Comparison of ENCODE assay signal across 8 cellular contexts in the genomic region with DNA sequence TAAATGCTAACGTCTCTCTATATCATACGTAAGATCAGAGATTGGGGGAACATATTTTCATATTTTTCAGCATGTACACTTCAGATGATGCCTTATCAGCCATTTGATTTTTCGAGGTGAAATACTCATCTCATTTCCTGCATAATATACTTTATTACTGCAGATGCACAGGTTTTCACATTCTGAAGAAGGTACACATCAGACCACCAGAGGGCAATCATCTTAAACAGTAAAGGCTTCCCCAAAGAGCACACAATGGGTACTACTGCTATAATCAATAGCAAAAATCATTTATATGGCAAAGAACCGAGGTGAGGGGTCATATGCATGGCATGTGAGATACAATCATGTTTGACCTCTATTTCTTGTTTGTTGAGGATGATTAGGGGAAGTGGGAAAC.
DNase-seq lines count a peak whose midpoint lies in the region; ATAC-seq lines count a peak whose summit lies in the region.

No MANE protein-coding gene starts in this region.

- DNase-seq in NOMO-1 treated with DMSO at 0.1 percent for 48 hours (lab: John Stamatoyannopoulos, UW; ENCODE audit: unreplicated experiment) (peak; percentile 53), NOMO-1 treated with dmso at 0.1 percent for 144 hours (lab: John Stamatoyannopoulos, UW; ENCODE audit: unreplicated experiment) (no peak), RPMI7951 (ENCODE audit: low read depth) (peak; percentile 1), glomerular visceral epithelial cell (ENCODE audit: extremely low spot score) (peak; percentile 53), EL (no peak)
- DNase-seq in stimulated activated CD4-positive, alpha-beta T cell treated with anti-CD3 and anti-CD28 coated beads, Interleukin-4, amount 100 ng/mL, for 24 hours, result no peak
- DNase-seq in activated T-cell treated with anti-CD3 and anti-CD28 coated beads, Interleukin-2, amount 50 U/mL, for 4 hours, result no peak

- no peaks in the 10 kb centered on the region for H3K9me3 Mint-ChIP-seq in activated T-cell treated with anti-CD3 and anti-CD28 coated beads, Interleukin-2, amount 50 U/mL, for 4 hours

- no peaks in the 10 kb centered on the region for H3K4me1 Mint-ChIP-seq in activated T-cell treated with anti-CD3 and anti-CD28 coated beads, Interleukin-2, amount 50 U/mL, for 4 hours (ENCODE audit: low read depth)

- ATAC-seq in HG03103 (IDR thresholded peaks at IDR 0.05; ENCODE audit: low read depth, unreplicated experiment), result peak; percentile 76
- ATAC-seq in activated T-cell treated with anti-CD3 and anti-CD28 coated beads, Interleukin-2, amount 50 U/mL, for 4 hours, result no peak

- no peaks in the 10 kb centered on the region for H3K36me3 Mint-ChIP-seq in activated T-cell treated with anti-CD3 and anti-CD28 coated beads, Interleukin-2, amount 50 U/mL, for 4 hours (ENCODE audit: insufficient read depth)

- no peak overlapping the region for H3K4me3 Mint-ChIP-seq in activated T-cell treated with anti-CD3 and anti-CD28 coated beads, Interleukin-2, amount 50 U/mL, for 4 hours

- peaks cover 2% of the 10 kb centered on the region for H3K27me3 Mint-ChIP-seq in activated T-cell treated with anti-CD3 and anti-CD28 coated beads, Interleukin-2, amount 50 U/mL, for 4 hours (ENCODE audit: low read depth)

Comparison
In these comparisons a context has a peak if more than half of its experiments do, and no peak if none do; other contexts are left out.
1. DNase-seq: peak in NOMO-1 treated with DMSO at 0.1 percent for 48 hours (single experiment), RPMI7951 (single experiment) and glomerular visceral epithelial cell (single experiment); none in NOMO-1 treated with dmso at 0.1 percent for 144 hours (single experiment), stimulated activated CD4-positive, alpha-beta T cell treated with anti-CD3 and anti-CD28 coated beads, Interleukin-4, amount 100 ng/mL, for 24 hours (single experiment), EL (single experiment) and activated T-cell treated with anti-CD3 and anti-CD28 coated beads, Interleukin-2, amount 50 U/mL, for 4 hours (single experiment).